8 cellular contexts compared by ENCODE assay signal in genomic region chr9:100216178-100216787, GRCh38.
DNase-seq lines count a peak whose midpoint lies in the region; ATAC-seq and TF ChIP-seq lines count a peak whose summit lies in the region.

No MANE protein-coding gene starts in this region.

- TF ChIP-seq CTCF in GM13977 (IDR thresholded peaks at IDR 0.05; ENCODE audit: extremely low read depth, insufficient read depth, missing control alignments): peak; percentile 76

- in situ Hi-C loops in GM13977 (cut with MboI; ENCODE audit: low pct_unique_long_range_greater_than_20kb, low sequenced_read_pairs, unreplicated experiment): loop anchor here (25.0 kb wide), 2 partner anchors 379 to 1029 kb away; no protein-coding TSS in a partner anchor

- ATAC-seq in HG03196 (IDR thresholded peaks at IDR 0.05; ENCODE audit: unreplicated experiment): peak; percentile 67
- ATAC-seq in SK-N-SH treated with all-trans-retinoic acid at 6 μM for 48 hours: peak; percentile 80
- no peak for ATAC-seq in GM19463 (IDR thresholded peaks at IDR 0.05; ENCODE audit: unreplicated experiment)

- DNase-seq in A172 (ENCODE audit: low spot score) (peak; percentile 59), GM13977 (ENCODE audit: low spot score) (peak; percentile 27), amniotic epithelial cell (ENCODE audit: low read depth) (peak; percentile 61), iPS DF 4.7 (ENCODE audit: extremely low read depth, low spot score) (peak; percentile 81)
- peak; percentile 29 to 43 (median 38) for DNase-seq in stimulated activated CD4-positive, alpha-beta T cell treated with anti-CD3 and anti-CD28 coated beads, Interleukin-1b, Interleukin-23, amount 100 ng/mL, for 24 hours (ENCODE audit: low read depth in 4 of 4, low spot score in 1 of 4)

TF ChIP-seq in SK-N-SH treated with all-trans-retinoic acid at 6 μM for 48 hours, 23 proteins besides CTCF, POLR2A, EP300 and RAD21:
- TF ChIP-seq OSR1 (CRISPR knock-in tag; IDR thresholded peaks at IDR 0.05): no peak
- no peak for TF ChIP-seq POU6F1 (CRISPR knock-in tag; IDR thresholded peaks at IDR 0.05; ENCODE audit: borderline replicate concordance, low read depth)
- TF ChIP-seq TSHZ2 (CRISPR knock-in tag; IDR thresholded peaks at IDR 0.05): no peak
- no peak for TF ChIP-seq ESRRG (CRISPR knock-in tag; IDR thresholded peaks at IDR 0.05)
- no peak for TF ChIP-seq ZFP30 (CRISPR knock-in tag; IDR thresholded peaks at IDR 0.05)
- no peak for TF ChIP-seq TCF4 (CRISPR knock-in tag; IDR thresholded peaks at IDR 0.05; ENCODE audit: borderline replicate concordance)

Comparison
In these comparisons a context has a peak if more than half of its experiments do, and no peak if none do; other contexts are left out.
1. DNase-seq: peak in every context shown above with its lines; median percentile 81 in iPS DF 4.7; 61 in amniotic epithelial cell; 59 in A172; 38 in stimulated activated CD4-positive, alpha-beta T cell treated with anti-CD3 and anti-CD28 coated beads, Interleukin-1b, Interleukin-23, amount 100 ng/mL, for 24 hours; 27 in GM13977.